ENCODE assay signal across 20 cellular contexts in genomic region chr5:179308563-179309382, GRCh38. TPM values are rescaled to one million over a fixed set of nuclear protein-coding genes. Genes with fewer than 3 reads are reported as not detected.
DNase-seq lines count a peak whose midpoint lies in the region; ATAC-seq, FAIRE-seq and TF ChIP-seq lines count a peak whose summit lies in the region.
"Had no signal": no experiment of that assay in that cellular context is flagged by ENCODE, and none has a peak within 500 bp of the region (broad histone marks: within the 10 kb centered on the region; RNA-seq: fewer than 3 reads in every experiment).

No MANE protein-coding gene starts in this region.

- H3K27me3 ChIP-seq in right lobe of liver (no peaks in the 10 kb centered on the region), HepG2 (ENCODE audit: control insufficient read depth in 1 of 2, insufficient read depth in 2 of 2, low read length in 2 of 2) (0 out of 5 replicates have a peak, but pooled peaks cover under 1 to 1% of the 10 kb centered on the region in 2 experiments), left lung (no peaks in the 10 kb centered on the region), sigmoid colon (no peaks in the 10 kb centered on the region), lower lobe of right lung (ENCODE audit: low read depth) (no peaks in the 10 kb centered on the region)

- BruUV-seq in HepG2 (replicated peaks; lab: Mats Ljungman, UMichigan): no TSS peak

- no peaks in the 10 kb centered on the region for H3K36me3 ChIP-seq in right lobe of liver
- no peaks in the 10 kb centered on the region for H3K36me3 ChIP-seq in HepG2 (replicated peaks in 1 of 2; ENCODE audit: control insufficient read depth in 1 of 2, insufficient read depth in 2 of 2, low read length in 2 of 2)
- H3K36me3 ChIP-seq in left lung: no peaks in the 10 kb centered on the region
- H3K36me3 ChIP-seq in sigmoid colon: no peaks in the 10 kb centered on the region
- no peaks in the 10 kb centered on the region for H3K36me3 ChIP-seq in lower lobe of right lung

- CTCF ChIA-PET in HepG2 (lab: Yijun Ruan, JAX; ENCODE audit: low intra/inter-chr PET ratio, low total read pairs): no interaction called here

- no peaks in the 10 kb centered on the region for H4K20me1 ChIP-seq in HepG2 (ENCODE audit: insufficient read depth, low read length)

- DNase-seq in right lobe of liver (peak in 2 of 3 donors; percentile 9 to 28), HepG2 (ENCODE audit: low spot score) (no peak), left lung (peak; percentile 28 to 47), sigmoid colon (peak; percentile 50), NCI-H1092 (lab: John Stamatoyannopoulos, UW) (no peak), amniotic stem cell (lab: John Stamatoyannopoulos, UW) (no peak), lower lobe of right lung (no peak)
- DNase-seq: DMS79, GOT3, NCI-H187 treated with DMSO at 0.1 percent for 48 hours, NCI-H2227 treated with DMSO at 0.1 percent for 48 hours, NCI-H510A treated with DMSO at 0.1 percent for 48 hours, NCI-H82, OCI-M1, SIG-M5 had no signal

- H2AFZ ChIP-seq in HepG2 (ENCODE audit: low read length): no peak overlapping the region

- H3K4me3 ChIP-seq in right lobe of liver (no peak overlapping the region), HepG2 (replicated peaks in 1 of 3; ENCODE audit: insufficient read depth in 1 of 3, low read depth in 2 of 3, low read length in 3 of 3) (no peak overlapping the region), left lung (no peak overlapping the region), sigmoid colon (no peak overlapping the region), lower lobe of right lung (no peak overlapping the region)
- H3K4me3 ChIP-seq: A549 had no signal

- ATAC-seq in right lobe of liver: no peak
- no peak for ATAC-seq in HepG2
- no peak for ATAC-seq in left lung
- ATAC-seq in lower lobe of right lung: no peak
- ATAC-seq: A549, HCT116 had no signal

- H3K27ac ChIP-seq in right lobe of liver: no peak overlapping the region
- no peak overlapping the region for H3K27ac ChIP-seq in HepG2 (ENCODE audit: extremely low read length, insufficient read depth, low read length)
- no peak overlapping the region for H3K27ac ChIP-seq in left lung
- H3K27ac ChIP-seq in sigmoid colon: no peak overlapping the region
- no peak overlapping the region for H3K27ac ChIP-seq in lower lobe of right lung
- H3K27ac ChIP-seq: A549 had no signal

- no peak for TF ChIP-seq POLR2A in right lobe of liver (IDR thresholded peaks at IDR 0.05)
- TF ChIP-seq POLR2A in HepG2 (IDR thresholded peaks at IDR 0.05; ENCODE audit: insufficient read depth in 1 of 2, low read depth in 2 of 2, low read length in 2 of 2): no peak
- no peak for TF ChIP-seq POLR2A in sigmoid colon (IDR thresholded peaks at IDR 0.05)

- no peaks in the 10 kb centered on the region for H3K79me2 ChIP-seq in HepG2 (ENCODE audit: insufficient read depth, low read length)

- FAIRE-seq in HepG2 (lab: Jason Lieb, UNC): no peak
- FAIRE-seq: A549, GM12892, GM18507 had no signal

- TF ChIP-seq CTCF in right lobe of liver (IDR thresholded peaks at IDR 0.05) (no peak), HepG2 (CRISPR knock-in tag; IDR thresholded peaks at IDR 0.05) (no peak), left lung (IDR thresholded peaks at IDR 0.05) (no peak), sigmoid colon (IDR thresholded peaks at IDR 0.05) (no peak), lower lobe of right lung (IDR thresholded peaks at IDR 0.05) (no peak)

- H3K4me1 ChIP-seq in right lobe of liver (no peaks in the 10 kb centered on the region), HepG2 (ENCODE audit: insufficient read depth, low read length) (no peaks in the 10 kb centered on the region), left lung (peaks cover 0 to under 1% of the 10 kb centered on the region in 2 donors), sigmoid colon (peaks cover 0 to 2% (median under 1%) of the 10 kb centered on the region in 4 donors), lower lobe of right lung (no peaks in the 10 kb centered on the region)
- H3K4me1 ChIP-seq: A549 had no signal

- intact Hi-C loops in right lobe of liver (cut with DNase I) (no loop called here), HepG2 (cut with micrococcal nuclease; ENCODE audit: unreplicated experiment) (no loop called here), left lung (cut with DNase I) (no loop called here), sigmoid colon (cut with DNase I) (no loop called here), lower lobe of right lung (cut with DNase I) (no loop called here)

- POLR2A ChIA-PET in HepG2 (lab: Yijun Ruan, JAX): no interaction called here

- in situ Hi-C loops in HepG2 (cut with HindIII; ENCODE audit: extremely low pct_ligation_motif_present, low pct_unique_long_range_greater_than_20kb): no loop called here

- no peak for TF ChIP-seq RAD21 in HepG2 (CRISPR knock-in tag; IDR thresholded peaks at IDR 0.05)

- no peak overlapping the region for H3K4me2 ChIP-seq in HepG2 (ENCODE audit: low read depth, low read length)
- H3K4me2 ChIP-seq: A549 had no signal

- TF ChIP-seq EP300 in HepG2 (IDR thresholded peaks at IDR 0.05; ENCODE audit: low read depth in 2 of 2, low read length in 2 of 2) (no peak), HepG2 (CRISPR knock-in tag; IDR thresholded peaks at IDR 0.05; ENCODE audit: borderline replicate concordance) (no peak), sigmoid colon (IDR thresholded peaks at IDR 0.05) (no peak)

- H3K9me3 ChIP-seq in right lobe of liver (no peaks in the 10 kb centered on the region), HepG2 (ENCODE audit: low read length) (peaks cover 8% of the 10 kb centered on the region; the same call in 1 of the 2 replicates), left lung (peaks cover 0 to 16% of the 10 kb centered on the region in 2 donors), sigmoid colon (peaks cover 0 to 8% (median 0%) of the 10 kb centered on the region in 4 donors), lower lobe of right lung (no peaks in the 10 kb centered on the region)

- 66% methylated on average over 3 of the region's 13 CpGs for WGBS in right lobe of liver (ENCODE audit: insufficient coverage, low coverage, low lambda C conversion rate, missing lambda C conversion rate)
- WGBS in HepG2 (ENCODE audit: low lambda C conversion rate): 17% methylated on average over 1 of the region's 13 CpGs
- 85 to 92% methylated on average over 13 of the region's 13 CpGs for WGBS in sigmoid colon, 2 donors

- no peak overlapping the region for H3K9ac ChIP-seq in HepG2 (ENCODE audit: insufficient read depth, low read depth, low read length)

TF ChIP-seq in HepG2, 621 proteins besides CTCF, POLR2A, EP300 and RAD21:
- TF ChIP-seq EHMT2 (IDR thresholded peaks at IDR 0.05; ENCODE audit: borderline replicate concordance, low read depth, low read length) (no peak), JARID2 (CRISPR knock-in tag; IDR thresholded peaks at IDR 0.05; ENCODE audit: insufficient replicate concordance) (no peak), ZNF501 (CRISPR knock-in tag; IDR thresholded peaks at IDR 0.05) (no peak), ZNF337 (CRISPR knock-in tag; IDR thresholded peaks at IDR 0.05; ENCODE audit: borderline replicate concordance, low read depth) (no peak), SCMH1 (CRISPR knock-in tag; IDR thresholded peaks at IDR 0.05; ENCODE audit: borderline replicate concordance) (no peak)
- TF ChIP-seq, protein P1, sequence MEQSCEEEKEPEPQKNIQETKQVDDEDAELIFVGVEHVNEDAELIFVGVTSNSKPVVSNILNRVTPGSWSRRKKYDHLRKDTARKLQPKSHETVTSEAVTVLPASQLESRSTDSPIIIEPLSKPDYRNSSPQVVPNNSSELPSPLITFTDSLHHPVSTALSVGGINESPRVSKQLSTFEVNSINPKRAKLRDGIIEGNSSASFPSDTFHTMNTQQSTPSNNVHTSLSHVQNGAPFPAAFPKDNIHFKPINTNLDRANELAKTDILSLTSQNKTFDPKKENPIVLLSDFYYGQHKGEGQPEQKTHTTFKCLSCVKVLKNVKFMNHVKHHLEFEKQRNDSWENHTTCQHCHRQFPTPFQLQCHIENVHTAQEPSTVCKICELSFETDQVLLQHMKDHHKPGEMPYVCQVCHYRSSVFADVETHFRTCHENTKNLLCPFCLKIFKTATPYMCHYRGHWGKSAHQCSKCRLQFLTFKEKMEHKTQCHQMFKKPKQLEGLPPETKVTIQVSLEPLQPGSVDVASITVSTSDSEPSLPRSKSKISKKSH (CRISPR knock-in tag; IDR thresholded peaks at IDR 0.05; ENCODE audit: borderline replicate concordance): no peak

RNA-seq across cellular contexts. Expression of gene ADAMTS2, which starts 36.5 kb away (rescaled TPM):
- 10 to 100 TPM in 5 of 6 experiments, 1 to 10 TPM in 1; 6.3 to 18.9 (median 13.5) TPM for total RNA-seq in right lobe of liver
- total RNA-seq in HepG2 (2016; rRNA removed; fragmentation: Illumina TruSeq; extraction: Trizol): 0.18 and 0.24 TPM in 2 replicates
- 0.09 and 0.10 TPM in 2 replicates for total RNA-seq in HepG2 (2016; cell fraction: cytosol; rRNA removed; fragmentation: Illumina TruSeq; extraction: Trizol; ENCODE audit: low read depth)
- total RNA-seq in HepG2 (2016; cell fraction: insoluble cytoplasmic fraction; rRNA removed; fragmentation: Illumina TruSeq; extraction: Trizol): 0.15 and 0.17 TPM in 2 replicates
- 0.25 and 0.38 TPM in 2 replicates for total RNA-seq in HepG2 (2016; cell fraction: membrane; rRNA removed; fragmentation: Illumina TruSeq; extraction: Trizol)
- total RNA-seq in HepG2 (2016; cell fraction: nucleus; rRNA removed; fragmentation: Illumina TruSeq; extraction: Trizol): 0.25 and 0.59 TPM in 2 replicates
- polyA plus RNA-seq in HepG2 (2011; rRNA removed): 3.5 and 3.6 TPM in 2 replicates
- 2.4 and 4.9 TPM in 2 replicates for polyA plus RNA-seq in HepG2 (2011; cell fraction: cytosol; rRNA removed)
- 5.3 and 5.6 TPM in 2 replicates for polyA plus RNA-seq in HepG2 (2011; cell fraction: nucleus; rRNA removed)
- polyA plus RNA-seq in HepG2 (2012): 2.3 and 2.4 TPM in 2 replicates
- polyA plus RNA-seq in HepG2 (2016; cell fraction: cytosol; fragmentation: Illumina TruSeq; extraction: Trizol; ENCODE audit: low read depth): 0.26 and 0.29 TPM in 2 replicates
- 0.36 and 0.41 TPM in 2 replicates for polyA plus RNA-seq in HepG2 (2016; cell fraction: insoluble cytoplasmic fraction; fragmentation: Illumina TruSeq; extraction: Trizol; ENCODE audit: low read depth)
- 0.58 and 0.62 TPM in 2 replicates for polyA plus RNA-seq in HepG2 (2016; cell fraction: membrane; fragmentation: Illumina TruSeq; extraction: Trizol; ENCODE audit: low read depth)
- 0.59 and 1.2 TPM in 2 replicates for polyA plus RNA-seq in HepG2 (2016; cell fraction: nucleus; fragmentation: Illumina TruSeq; extraction: Trizol; ENCODE audit: insufficient read depth, low read depth)
- polyA minus RNA-seq in HepG2 (2011; rRNA and poly(A)+ RNA removed; ENCODE audit: low replicate concordance): 4.6 TPM in 1 of 2 replicates, not detected in the other
- 0.99 and 1.4 TPM in 2 replicates for polyA minus RNA-seq in HepG2 (2011; cell fraction: cytosol; rRNA and poly(A)+ RNA removed)
- polyA minus RNA-seq in HepG2 (2011; cell fraction: nucleus; rRNA and poly(A)+ RNA removed): 0.90 and 1.7 TPM in 2 replicates
- 10 to 100 TPM; 51.6 to 68.2 TPM for total RNA-seq in left lung
- 10 to 100 TPM in 3 of 4 donors, 1 to 10 TPM in 1; 9.2 to 33.2 (median 14.6) TPM for total RNA-seq in sigmoid colon
- polyA plus RNA-seq in sigmoid colon: 1 to 10 TPM in 2 of 3 donors, under 1 TPM in 1; 0.69 to 5.9 (median 1.2) TPM
- 13.0 TPM for total RNA-seq in lower lobe of right lung
- total RNA-seq: CD8-positive, alpha-beta memory T cell had no signal
- polyA plus RNA-seq: A549; CD8-positive, alpha-beta memory T cell had no signal

Comparison
In these comparisons a context has a peak if more than half of its experiments do, and no peak if none do; other contexts are left out.
1. DNase-seq: peak in right lobe of liver (2 of 3), left lung (2 of 2) and sigmoid colon (single experiment); none in HepG2 (single experiment), NCI-H1092 (single experiment), amniotic stem cell (single experiment) and lower lobe of right lung (single experiment).